ENCODE assay signal across 3 cellular contexts in genomic region chr1:9538669-9539164, GRCh38.
TF ChIP-seq lines count a peak whose summit lies in the region.

No MANE protein-coding gene starts in this region.

TF ChIP-seq in SK-N-SH, 30 proteins besides CTCF, POLR2A, EP300 and RAD21:
- TF ChIP-seq GATA2 (CRISPR knock-in tag; IDR thresholded peaks at IDR 0.05) (no peak), RXRA (IDR thresholded peaks at IDR 0.05; ENCODE audit: borderline replicate concordance, low read depth) (no peak), RCOR1 (IDR thresholded peaks at IDR 0.05; ENCODE audit: low read length) (no peak), NFIC (IDR thresholded peaks at IDR 0.05; ENCODE audit: borderline replicate concordance) (no peak), MEF2A (IDR thresholded peaks at IDR 0.05; ENCODE audit: borderline replicate concordance, low read depth) (no peak), TAF1 (IDR thresholded peaks at IDR 0.05; ENCODE audit: borderline replicate concordance, low read depth, low read length) (no peak), RFX5 (IDR thresholded peaks at IDR 0.05; ENCODE audit: low read length) (no peak)
TF ChIP-seq in SK-N-SH: peak in this region for 0.

TF ChIP-seq in SK-N-SH treated with all-trans-retinoic acid at 6 μM for 48 hours, 23 proteins besides CTCF, POLR2A, EP300 and RAD21:
- no peak for TF ChIP-seq POU6F1 (CRISPR knock-in tag; IDR thresholded peaks at IDR 0.05; ENCODE audit: borderline replicate concordance, low read depth)
- no peak for TF ChIP-seq CSDC2 (CRISPR knock-in tag; IDR thresholded peaks at IDR 0.05)
- TF ChIP-seq TSHZ2 (CRISPR knock-in tag; IDR thresholded peaks at IDR 0.05) = no peak
- TF ChIP-seq TOX (CRISPR knock-in tag; IDR thresholded peaks at IDR 0.05; ENCODE audit: borderline replicate concordance) = no peak
- no peak for TF ChIP-seq TCF4 (CRISPR knock-in tag; IDR thresholded peaks at IDR 0.05; ENCODE audit: borderline replicate concordance)
- no peak for TF ChIP-seq GLIS3 (CRISPR knock-in tag; IDR thresholded peaks at IDR 0.05)
- TF ChIP-seq CSRNP3 (CRISPR knock-in tag; IDR thresholded peaks at IDR 0.05) = no peak; the same call in 1 of the 2 replicates
- TF ChIP-seq ESRRG (CRISPR knock-in tag; IDR thresholded peaks at IDR 0.05) = no peak
- TF ChIP-seq ZFP3 (CRISPR knock-in tag; IDR thresholded peaks at IDR 0.05) = no peak
- no peak for TF ChIP-seq ZNF8 (CRISPR knock-in tag; IDR thresholded peaks at IDR 0.05)
- no peak for TF ChIP-seq SNAI2 (CRISPR knock-in tag; IDR thresholded peaks at IDR 0.05)
- TF ChIP-seq BACH2 (CRISPR knock-in tag; IDR thresholded peaks at IDR 0.05; ENCODE audit: borderline replicate concordance) = no peak
- no peak for TF ChIP-seq RARB (CRISPR knock-in tag; IDR thresholded peaks at IDR 0.05)
- TF ChIP-seq ZFP30 (CRISPR knock-in tag; IDR thresholded peaks at IDR 0.05) = no peak
- TF ChIP-seq ZNF565 (CRISPR knock-in tag; conservative IDR thresholded peaks at IDR 0.05; ENCODE audit: low read depth) = no peak

TF ChIP-seq in HepG2, 621 proteins besides CTCF, POLR2A, EP300 and RAD21 (continues in another document):
- no peak for TF ChIP-seq FOXP4 (CRISPR knock-in tag; IDR thresholded peaks at IDR 0.05)
- TF ChIP-seq HNF1B (CRISPR knock-in tag; IDR thresholded peaks at IDR 0.05) = no peak
- TF ChIP-seq ZNF460 (CRISPR knock-in tag; IDR thresholded peaks at IDR 0.05; ENCODE audit: borderline replicate concordance) = peak; percentile 60; the same call in 1 of the 2 replicates
- no peak for TF ChIP-seq GABPB1 (CRISPR knock-in tag; IDR thresholded peaks at IDR 0.05)
- no peak for TF ChIP-seq AFF4 (CRISPR knock-in tag; IDR thresholded peaks at IDR 0.05)
- no peak for TF ChIP-seq ZEB1 (IDR thresholded peaks at IDR 0.05; ENCODE audit: insufficient replicate concordance, low read depth)
- TF ChIP-seq PHB2 (IDR thresholded peaks at IDR 0.05; ENCODE audit: partially characterized antibody) = no peak
- TF ChIP-seq FOXK1 (CRISPR knock-in tag; IDR thresholded peaks at IDR 0.05; ENCODE audit: borderline replicate concordance, low read depth) = no peak
- TF ChIP-seq ZNF607 (CRISPR knock-in tag; IDR thresholded peaks at IDR 0.05; ENCODE audit: borderline replicate concordance) = no peak
- TF ChIP-seq ATF5 (CRISPR knock-in tag; IDR thresholded peaks at IDR 0.05; ENCODE audit: low read depth) = no peak
- no peak for TF ChIP-seq ZBTB4 (CRISPR knock-in tag; IDR thresholded peaks at IDR 0.05; ENCODE audit: borderline replicate concordance)
- no peak for TF ChIP-seq ZNF784 (CRISPR knock-in tag; IDR thresholded peaks at IDR 0.05; ENCODE audit: borderline replicate concordance)
- TF ChIP-seq MLLT10 (CRISPR knock-in tag; IDR thresholded peaks at IDR 0.05) = 0 out of 2 replicates have a peak, but pooled peaks have one; percentile 67
- TF ChIP-seq ZNF780A (CRISPR knock-in tag; IDR thresholded peaks at IDR 0.05) = no peak
- TF ChIP-seq SSRP1 (CRISPR knock-in tag; IDR thresholded peaks at IDR 0.05) = 0 out of 2 replicates have a peak, but pooled peaks have one; percentile 40
- TF ChIP-seq SKIL (CRISPR knock-in tag; IDR thresholded peaks at IDR 0.05; ENCODE audit: borderline replicate concordance) = no peak
- no peak for TF ChIP-seq TP53 (CRISPR knock-in tag; conservative IDR thresholded peaks at IDR 0.05)
- TF ChIP-seq TARDBP (CRISPR knock-in tag; IDR thresholded peaks at IDR 0.05) = no peak
- TF ChIP-seq HNRNPH1 (optimal IDR thresholded peaks at IDR 0.05; ENCODE audit: low read depth, low read length) = no peak
- TF ChIP-seq GRHL1 (CRISPR knock-in tag; conservative IDR thresholded peaks at IDR 0.05) = no peak
- TF ChIP-seq PRMT3 (CRISPR knock-in tag; IDR thresholded peaks at IDR 0.05; ENCODE audit: borderline replicate concordance, low read depth) = no peak
- TF ChIP-seq ARNT (IDR thresholded peaks at IDR 0.05) = no peak
- no peak for TF ChIP-seq TCF7L2 (IDR thresholded peaks at IDR 0.05; ENCODE audit: low read depth, low read length)
- TF ChIP-seq RARG (CRISPR knock-in tag; IDR thresholded peaks at IDR 0.05; ENCODE audit: low read depth) = no peak
- TF ChIP-seq RBM39 (IDR thresholded peaks at IDR 0.05; ENCODE audit: low read depth, low read length, poor library complexity, severe bottlenecking) = no peak
- TF ChIP-seq PPARG (CRISPR knock-in tag; conservative IDR thresholded peaks at IDR 0.05) = no peak
- no peak for TF ChIP-seq TCF12 (IDR thresholded peaks at IDR 0.05)
- no peak for TF ChIP-seq TCF12 (CRISPR knock-in tag; IDR thresholded peaks at IDR 0.05)
- no peak for TF ChIP-seq U2AF1 (optimal IDR thresholded peaks at IDR 0.05; ENCODE audit: low read depth, low read length)
- TF ChIP-seq WIZ (CRISPR knock-in tag; IDR thresholded peaks at IDR 0.05) = no peak
- TF ChIP-seq SOX5 (CRISPR knock-in tag; IDR thresholded peaks at IDR 0.05; ENCODE audit: borderline replicate concordance) = no peak
- TF ChIP-seq CBX1 (IDR thresholded peaks at IDR 0.05; ENCODE audit: low read depth) = no peak
- TF ChIP-seq ZBTB38 (CRISPR knock-in tag; IDR thresholded peaks at IDR 0.05) = peak; percentile 26; the same call in 1 of the 2 replicates
- peak; percentile 28; the same call in 1 of the 2 replicates for TF ChIP-seq HNF4A (CRISPR knock-in tag; IDR thresholded peaks at IDR 0.05)
